In the genomic region with DNA sequence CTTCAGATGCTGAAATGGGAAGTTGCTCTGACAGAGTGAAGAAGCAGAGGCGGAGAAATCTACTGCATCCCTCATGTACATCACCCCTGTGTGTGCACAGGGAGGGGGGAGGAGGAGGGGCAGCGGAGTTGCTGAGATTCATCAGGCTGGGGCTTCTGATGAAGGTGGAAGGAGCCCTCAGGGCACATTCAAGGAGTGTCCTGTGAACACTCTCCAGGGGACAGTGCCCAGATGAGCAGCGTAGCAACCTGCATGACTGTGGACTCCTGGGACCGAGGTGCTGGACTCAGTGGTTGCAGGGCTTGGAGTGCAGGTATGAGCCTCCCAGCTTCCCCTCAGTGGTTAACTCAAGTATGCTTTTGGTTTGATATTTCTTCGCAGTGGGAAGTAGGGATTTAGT, we compare ENCODE assay signal across 17 cellular contexts.
"Had no signal": no experiment of that assay in that cellular context is flagged by ENCODE, and none has a peak within 500 bp of the region (broad histone marks: within the 10 kb centered on the region; RNA-seq: fewer than 3 reads in every experiment).

No MANE protein-coding gene starts in this region.

- DNase-seq: caudate nucleus; colonic mucosa; dermis blood vessel endothelial cell; effector CD4-positive, alpha-beta T cell; heart left ventricle; hippocampal formation; mammary epithelial cell; natural killer cell; nucleus accumbens; pancreas; stimulated activated CD4-positive, alpha-beta T cell treated with anti-CD3 and anti-CD28 coated beads, Interleukin-12 subunit alpha, Interleukin-12 subunit beta, amount 100 ng/mL, for 4 hours; stimulated activated naive CD8-positive, alpha-beta T cell treated with anti-CD3 and anti-CD28 coated beads, Interleukin-15, Interleukin-2, amounts not matched to agents 100 U/mL and 50 U/mL, for 24 hours; testis; transverse colon had no signal

- H3K4me1 ChIP-seq: colonic mucosa, heart left ventricle, pancreas, testis, transverse colon had no signal

- H3K27ac ChIP-seq: colonic mucosa, heart left ventricle, pancreas, skin epidermis, testis, transverse colon had no signal

- ATAC-seq: heart left ventricle; natural killer cell; pancreas; sciatic nerve; stimulated activated naive CD8-positive, alpha-beta T cell treated with anti-CD3 and anti-CD28 coated beads, Interleukin-15, Interleukin-2, amounts not matched to agents 100 U/mL and 50 U/mL, for 24 hours had no signal

- H3K36me3 ChIP-seq: colonic mucosa, heart left ventricle, pancreas, transverse colon had no signal

- H3K4me1 Mint-ChIP-seq: natural killer cell had no signal

- H3K27ac Mint-ChIP-seq: natural killer cell had no signal

- H3K4me3 Mint-ChIP-seq: natural killer cell, neural crest cell had no signal

- H3K36me3 Mint-ChIP-seq: natural killer cell had no signal

- H3K4me3 ChIP-seq: colonic mucosa, heart left ventricle, pancreas, skin epidermis, testis, transverse colon had no signal

- H3K9me3 ChIP-seq: colonic mucosa, pancreas, testis, transverse colon had no signal

- H3K9me3 Mint-ChIP-seq: natural killer cell, neural crest cell had no signal

- H3K27me3 ChIP-seq: colonic mucosa, pancreas, testis had no signal
